Comparison of ENCODE assay signal across 8 cellular contexts in genomic region chr12:49345840-49346658, GRCh38. TPM values are rescaled to one million over a fixed set of nuclear protein-coding genes. Genes with fewer than 3 reads are reported as not detected.
A peak's percentile ranks its signal among the peaks of the same experiment; 100 is the strongest.
DNase-seq lines count a peak whose midpoint lies in the region; ATAC-seq and TF ChIP-seq lines count a peak whose summit lies in the region.

No MANE protein-coding gene starts in this region.

- H3K36me3 ChIP-seq in left lung (no peaks in the 10 kb centered on the region), thoracic aorta (no peaks in the 10 kb centered on the region)

- H3K27ac Mint-ChIP-seq in WTC11 = no peak overlapping the region

- peak overlapping the region; percentile 13 to 18 for H3K4me3 ChIP-seq in left lung
- H3K4me3 ChIP-seq in thoracic aorta = peak overlapping the region; percentile 70

- CTCF ChIA-PET in WTC11 (lab: Charles Lee) = interaction anchor here (0.6 to 6.5 kb wide), 17 partner anchors 9 to 764 kb away, joined by 3 to 212 read pairs (median 34); partner anchors contain the start of genes C1QL4, PRPH, SPATS2 and TROAP

- H3K27ac ChIP-seq in left lung (no peak overlapping the region), thoracic aorta (no peak overlapping the region)

- H3K27me3 ChIP-seq in left lung (peaks cover 59 to 100% of the 10 kb centered on the region in 2 donors), thoracic aorta (replicated peaks; ENCODE audit: insufficient read depth) (peaks cover 24% of the 10 kb centered on the region)

- intact Hi-C loops in left lung (cut with DNase I) = loop anchor here in 1 of 2 donors (10.0 kb wide), 1 partner anchor 61 kb away; no protein-coding TSS in a partner anchor

- peaks cover 63% of the 10 kb centered on the region for H3K27me3 Mint-ChIP-seq in activated T-cell treated with anti-CD3 and anti-CD28 coated beads, Interleukin-2, amount 50 U/mL, for 4 hours (ENCODE audit: low read depth)
- H3K27me3 Mint-ChIP-seq in WTC11 (ENCODE audit: low read depth) = peaks cover 98% of the 10 kb centered on the region

- no peaks in the 10 kb centered on the region for H3K9me3 ChIP-seq in left lung
- H3K9me3 ChIP-seq in thoracic aorta = no peaks in the 10 kb centered on the region

- TF ChIP-seq CTCF in WTC11 (IDR thresholded peaks at IDR 0.05) = no peak
- TF ChIP-seq CTCF in left lung (IDR thresholded peaks at IDR 0.05) = no peak
- TF ChIP-seq CTCF in thoracic aorta (IDR thresholded peaks at IDR 0.05) = no peak

- peak overlapping the region; percentile 76 for H3K4me3 Mint-ChIP-seq in activated T-cell treated with anti-CD3 and anti-CD28 coated beads, Interleukin-2, amount 50 U/mL, for 4 hours
- H3K4me3 Mint-ChIP-seq in WTC11 = peak overlapping the region; percentile 75

- POLR2A ChIA-PET in WTC11 (lab: Charles Lee) = interaction anchor here (0.6 to 1.2 kb wide), 3 partner anchors 23 to 310 kb away, joined by 4 to 7 read pairs (median 5); partner anchors contain the start of gene TROAP

- no peaks in the 10 kb centered on the region for H3K36me3 Mint-ChIP-seq in activated T-cell treated with anti-CD3 and anti-CD28 coated beads, Interleukin-2, amount 50 U/mL, for 4 hours (ENCODE audit: insufficient read depth)
- no peaks in the 10 kb centered on the region for H3K36me3 Mint-ChIP-seq in WTC11

- no peak for ATAC-seq in activated T-cell treated with anti-CD3 and anti-CD28 coated beads, Interleukin-2, amount 50 U/mL, for 4 hours
- ATAC-seq in WTC11 (no peak), left lung (no peak), thoracic aorta (ENCODE audit: insufficient number of reproducible peaks, low FRiP score, low read depth) (no peak)

- H3K4me1 Mint-ChIP-seq in activated T-cell treated with anti-CD3 and anti-CD28 coated beads, Interleukin-2, amount 50 U/mL, for 4 hours (ENCODE audit: low read depth) = peaks cover 36% of the 10 kb centered on the region
- peaks cover 28% of the 10 kb centered on the region for H3K4me1 Mint-ChIP-seq in WTC11

- no peak for DNase-seq in activated T-cell treated with anti-CD3 and anti-CD28 coated beads, Interleukin-2, amount 50 U/mL, for 4 hours
- no peak for DNase-seq in activated T-cell treated with anti-CD3 and anti-CD28 coated beads, Interleukin-2, amount 50 U/mL, for 48 hours
- DNase-seq in WTC11 (ENCODE audit: low spot score) (peak; percentile 64), left lung (no peak), thoracic aorta (ENCODE audit: low spot score) (no peak), HK-2 (ENCODE audit: unreplicated experiment) (no peak), COLO829 (ENCODE audit: low spot score) (no peak), activated gamma-delta T cell (lab: John Stamatoyannopoulos, UW) (no peak)

- H3K4me1 ChIP-seq in left lung (peaks cover 41 to 55% of the 10 kb centered on the region in 2 donors), thoracic aorta (ENCODE audit: control insufficient read depth in 1 of 2, low read depth in 2 of 2) (peaks cover 41 to 52% of the 10 kb centered on the region in 2 donors)

- no peaks in the 10 kb centered on the region for H3K9me3 Mint-ChIP-seq in activated T-cell treated with anti-CD3 and anti-CD28 coated beads, Interleukin-2, amount 50 U/mL, for 4 hours
- no peaks in the 10 kb centered on the region for H3K9me3 Mint-ChIP-seq in WTC11

TF ChIP-seq in WTC11, 78 proteins besides CTCF, POLR2A, EP300 and RAD21:
- TF ChIP-seq ZNF423 (CRISPR knock-in tag; IDR thresholded peaks at IDR 0.05) (no peak), SOX15 (CRISPR knock-in tag; IDR thresholded peaks at IDR 0.05) (no peak), HMGA2 (CRISPR knock-in tag; IDR thresholded peaks at IDR 0.05) (no peak), FOXK1 (CRISPR knock-in tag; IDR thresholded peaks at IDR 0.05) (no peak)

RNA-seq across cellular contexts. Expression of gene DNAJC22, which starts 0.6 kb away (rescaled TPM):
- total RNA-seq in activated T-cell treated with anti-CD3 and anti-CD28 coated beads, Interleukin-2, amount 50 U/mL, for 4 hours = under 1 TPM in 1 of 3 donors, not detected in 2; 0.11 TPM
- total RNA-seq in WTC11 (2021) (0.14 to 0.24 TPM (median 0.23 TPM) in 3 replicates), left lung (1 to 10 TPM in 1 of 2 donors, under 1 TPM in 1; 0.21 to 2.7 TPM), thoracic aorta (1 to 10 TPM in 1 of 2 donors, under 1 TPM in 1; 0.68 to 1.5 TPM)

RNA-seq across cellular contexts. Expression of gene C1QL4, which starts 9.1 kb away (rescaled TPM):
- not detected for total RNA-seq in activated T-cell treated with anti-CD3 and anti-CD28 coated beads, Interleukin-2, amount 50 U/mL, for 4 hours
- total RNA-seq in WTC11 (2021) (0.92 to 1.2 TPM (median 1.2 TPM) in 3 replicates), left lung (not detected), thoracic aorta (not detected)

RNA-seq across cellular contexts. Expression of gene SPATS2, which starts 21.2 kb away (rescaled TPM):
- total RNA-seq in activated T-cell treated with anti-CD3 and anti-CD28 coated beads, Interleukin-2, amount 50 U/mL, for 4 hours = 1 to 10 TPM; 6.9 to 7.2 (median 7.0) TPM
- total RNA-seq in WTC11 (2021) (25.9 to 26.9 TPM (median 26.5 TPM) in 3 replicates), left lung (10 to 100 TPM; 14.6 to 21.3 TPM), thoracic aorta (10 to 100 TPM; 11.5 to 31.4 TPM)

RNA-seq across cellular contexts. Expression of gene TROAP, which starts 23.0 kb away (rescaled TPM):
- 10 to 100 TPM; 11.6 to 16.8 (median 13.7) TPM for total RNA-seq in activated T-cell treated with anti-CD3 and anti-CD28 coated beads, Interleukin-2, amount 50 U/mL, for 4 hours
- 78.5 to 89.2 TPM (median 80.0 TPM) in 3 replicates for total RNA-seq in WTC11 (2021)
- 1 to 10 TPM; 2.4 to 8.0 TPM for total RNA-seq in left lung
- under 1 TPM; 0.27 to 0.99 TPM for total RNA-seq in thoracic aorta

RNA-seq across cellular contexts. Expression of gene PRPH, which starts 51.1 kb away (rescaled TPM):
- total RNA-seq in activated T-cell treated with anti-CD3 and anti-CD28 coated beads, Interleukin-2, amount 50 U/mL, for 4 hours = not detected
- total RNA-seq in WTC11 (2021) = 0.73 to 2.4 TPM (median 1.7 TPM) in 3 replicates
- under 1 TPM in 1 of 2 donors, not detected in 1; 0.26 TPM for total RNA-seq in left lung
- 1 to 10 TPM in 1 of 2 donors, not detected in 1; 2.5 TPM for total RNA-seq in thoracic aorta
